In genomic region chr20:25248501-25249172, GRCh38 we compare ENCODE assay signal across 8 cellular contexts. TPM values are rescaled to one million over a fixed set of nuclear protein-coding genes. Genes with fewer than 3 reads are reported as not detected.
DNase-seq lines count a peak whose midpoint lies in the region; ATAC-seq and TF ChIP-seq lines count a peak whose summit lies in the region.

No MANE protein-coding gene starts in this region.

- no peaks in the 10 kb centered on the region for H3K9me3 Mint-ChIP-seq in T-helper 2 cell treated with Interferon-gamma antibody and Interleukin-4, amounts not matched to agents 5 μg/mL and 100 μg/mL, for 36 hours

- peak overlapping the region; percentile 89 for H3K4me3 ChIP-seq in mucosa of descending colon

- H3K4me1 Mint-ChIP-seq in T-helper 2 cell treated with Interferon-gamma antibody and Interleukin-4, amounts not matched to agents 5 μg/mL and 100 μg/mL, for 36 hours (ENCODE audit: low read depth), result peaks cover 22% of the 10 kb centered on the region

- H3K9me3 ChIP-seq in mucosa of descending colon, result no peaks in the 10 kb centered on the region

- H3K36me3 Mint-ChIP-seq in T-helper 2 cell treated with Interferon-gamma antibody and Interleukin-4, amounts not matched to agents 5 μg/mL and 100 μg/mL, for 36 hours (ENCODE audit: low read depth), result peaks cover 4% of the 10 kb centered on the region

- TF ChIP-seq CTCF in mucosa of descending colon (IDR thresholded peaks at IDR 0.05), result no peak

- H3K36me3 ChIP-seq in mucosa of descending colon (ENCODE audit: low read depth), result no peaks in the 10 kb centered on the region

- DNase-seq in COR-L47 (lab: John Stamatoyannopoulos, UW), result peak; percentile 29
- DNase-seq in T-helper 2 cell treated with Interferon-gamma antibody and Interleukin-4, amounts not matched to agents 5 μg/mL and 100 μg/mL, for 36 hours (ENCODE audit: low spot score), result no peak
- DNase-seq in mucosa of descending colon, result peak in 1 of 3 donors; percentile 66
- peak; percentile 45 for DNase-seq in ureter (ENCODE audit: low spot score)
- no peak for DNase-seq in HPDE6-E6E7 (ENCODE audit: extremely low spot score)

- peaks cover 40% of the 10 kb centered on the region for H3K4me1 ChIP-seq in mucosa of descending colon (ENCODE audit: low read depth)

- ATAC-seq in GM19395 (IDR thresholded peaks at IDR 0.05; ENCODE audit: unreplicated experiment) (peak; percentile 30), HG03520 (IDR thresholded peaks at IDR 0.05; ENCODE audit: unreplicated experiment) (peak; percentile 33), esophagus mucosa (peak; percentile 10), mucosa of descending colon (peak; percentile 3)

- H3K27ac Mint-ChIP-seq in T-helper 2 cell treated with Interferon-gamma antibody and Interleukin-4, amounts not matched to agents 5 μg/mL and 100 μg/mL, for 36 hours, result peak overlapping the region; percentile 87

- H3K27me3 Mint-ChIP-seq in T-helper 2 cell treated with Interferon-gamma antibody and Interleukin-4, amounts not matched to agents 5 μg/mL and 100 μg/mL, for 36 hours (ENCODE audit: low read depth), result no peaks in the 10 kb centered on the region

- H3K4me3 Mint-ChIP-seq in T-helper 2 cell treated with Interferon-gamma antibody and Interleukin-4, amounts not matched to agents 5 μg/mL and 100 μg/mL, for 36 hours, result peak overlapping the region; percentile 96

- intact Hi-C loops in mucosa of descending colon (cut with DNase I, micrococcal nuclease), result no loop called here

RNA-seq across cellular contexts. Expression of gene PYGB, which starts 0.8 kb away (rescaled TPM):
- total RNA-seq in esophagus mucosa (63.1 TPM), mucosa of descending colon (100 to 1,000 TPM; 247 to 252 (median 247) TPM), ureter (109 TPM)

RNA-seq across cellular contexts. Expression of gene ENTPD6, which starts 53.1 kb away (rescaled TPM):
- total RNA-seq in esophagus mucosa, result 27.3 TPM
- total RNA-seq in mucosa of descending colon, result 100 to 1,000 TPM; 114 to 191 (median 140) TPM
- 53.3 TPM for total RNA-seq in ureter

Comparison
In these comparisons a context has a peak if more than half of its experiments do, and no peak if none do; other contexts are left out.
1. DNase-seq: peak in COR-L47 (single experiment) and ureter (single experiment); none in T-helper 2 cell treated with Interferon-gamma antibody and Interleukin-4, amounts not matched to agents 5 μg/mL and 100 μg/mL, for 36 hours (single experiment) and HPDE6-E6E7 (single experiment).
2. Peak in every context shown above with its lines, with median percentiles within 50 percentile points of each other: ATAC-seq.